ENCODE assay signal across 8 cellular contexts in genomic region chr13:41131665-41132511, GRCh38. TPM values are rescaled to one million over a fixed set of nuclear protein-coding genes. Genes with fewer than 3 reads are reported as not detected.
A peak's percentile ranks its signal among the peaks of the same experiment; 100 is the strongest.
DNase-seq lines count a peak whose midpoint lies in the region; ATAC-seq and TF ChIP-seq lines count a peak whose summit lies in the region.
"Not testable (repeated sequence)": the region's sequence is repeated elsewhere in the genome, so short reads cannot be mapped to it uniquely, and the experiment has no call there.

No MANE protein-coding gene starts in this region.

- H3K14ac ChIP-seq in H9 (ENCODE audit: insufficient read depth, low read length): peak overlapping the region; percentile 89

- not testable (repeated sequence) for H2AFZ ChIP-seq in H9 (ENCODE audit: low read length)

- no CpG with 5 or more reads among the region's 48 CpGs for WGBS in H9 (ENCODE audit: extremely low coverage, insufficient read length, low lambda C conversion rate)

- not testable (repeated sequence) for DNase-seq in H9, T-helper 17 cell, brain microvascular endothelial cell
- DNase-seq in left cardiac atrium: peak; percentile 57

- TF ChIP-seq CTCF in H9 (conservative IDR thresholded peaks at IDR 0.05); brain microvascular endothelial cell (IDR thresholded peaks at IDR 0.05; ENCODE audit: low read depth, low read length, missing control alignments); nephron (IDR thresholded peaks at IDR 0.05; ENCODE audit: unreplicated experiment in 3 of 3): not testable (repeated sequence)

- not testable (repeated sequence) for H3K23ac ChIP-seq in H9 (ENCODE audit: insufficient read length, low read depth, low read length)

- H3K27ac ChIP-seq in H9 (ENCODE audit: insufficient read length, low read depth, low read length): not testable (repeated sequence)
- H3K27ac ChIP-seq in HUES48 (ENCODE audit: low read depth, low read length) (peak overlapping the region; percentile 39), brain microvascular endothelial cell (peak overlapping the region; percentile 69), temporal lobe (ENCODE audit: low read depth, low read length) (peak overlapping the region; percentile 77)

- in situ Hi-C loops in brain microvascular endothelial cell (cut with HindIII; ENCODE audit: low pct_ligation_motif_present, low sequenced_read_pairs): not testable (repeated sequence)

- H4K20me1 ChIP-seq in H9 (ENCODE audit: control insufficient read depth, insufficient read depth, insufficient read length): not testable (repeated sequence)

- H3K23me2 ChIP-seq in H9 (ENCODE audit: insufficient read length, low read depth, low read length, poor library complexity, severe bottlenecking): not testable (repeated sequence)

- H2BK12ac ChIP-seq in H9 (ENCODE audit: insufficient read length, low read depth, low read length): not testable (repeated sequence)

- peak overlapping the region; percentile 37 for H3K18ac ChIP-seq in H9 (ENCODE audit: insufficient read length, low read depth, low read length)

- H3K4me3 Mint-ChIP-seq in H9: peak overlapping the region; percentile 95
- H3K4me3 Mint-ChIP-seq in T-helper 17 cell: peak overlapping the region; percentile 98
- peak overlapping the region; percentile 95 to 100 (median 99) for H3K4me3 Mint-ChIP-seq in nephron

- H3K27me3 ChIP-seq in H9 (ENCODE audit: insufficient read depth, low read length); HUES48 (ENCODE audit: control insufficient read depth, insufficient read depth, low read length); brain microvascular endothelial cell (replicated peaks): not testable (repeated sequence)

- peaks cover 24 to 35% of the 10 kb centered on the region in 2 experiments for H3K4me1 Mint-ChIP-seq in H9
- H3K4me1 Mint-ChIP-seq in T-helper 17 cell: peaks cover 26% of the 10 kb centered on the region
- H3K4me1 Mint-ChIP-seq in nephron: peaks cover 39% of the 10 kb centered on the region

- H2BK20ac ChIP-seq in H9 (ENCODE audit: low read depth, low read length, poor library complexity, severe bottlenecking): not testable (repeated sequence)

- intact Hi-C loops in left cardiac atrium (cut with DNase I): loop anchor here (2.0 to 10.0 kb wide), 2 partner anchors 63 kb away; partner anchors contain the start of gene KBTBD7 (in 2 of the 2)

- not testable (repeated sequence) for H3K79me1 ChIP-seq in H9 (ENCODE audit: insufficient read depth, low read depth, low read length, poor library complexity, severe bottlenecking)

- not testable (repeated sequence) for ATAC-seq in T-helper 17 cell
- ATAC-seq in left cardiac atrium: peak; percentile 36 to 48

- H3K27me3 Mint-ChIP-seq in H9 (ENCODE audit: low read depth); T-helper 17 cell; nephron (ENCODE audit: low read depth): not testable (repeated sequence)

- peak overlapping the region; percentile 72 for H3K4me2 ChIP-seq in H9 (ENCODE audit: insufficient read depth, insufficient read length, low read length)

- H2AK5ac ChIP-seq in H9 (ENCODE audit: insufficient read length, low read length): not testable (repeated sequence)

- not testable (repeated sequence) for H3K36me3 ChIP-seq in ES-I3 (ENCODE audit: insufficient read depth, low read length); brain microvascular endothelial cell (replicated peaks)
- peaks cover 12% of the 10 kb centered on the region; the same call in 1 of the 2 replicates for H3K36me3 ChIP-seq in HUES48 (ENCODE audit: control insufficient read depth, insufficient read depth, low read length)

- not testable (repeated sequence) for H3K79me2 ChIP-seq in H9 (ENCODE audit: insufficient read depth, low read length)

- peak overlapping the region; percentile 77 to 95 (median 93); a peak in 4 of 7 replicates for H3K27ac Mint-ChIP-seq in H9
- peak overlapping the region; percentile 95 for H3K27ac Mint-ChIP-seq in T-helper 17 cell
- H3K27ac Mint-ChIP-seq in nephron: peak overlapping the region; percentile 91 to 98 (median 94)

- H3K56ac ChIP-seq in H9 (ENCODE audit: insufficient read length, low read depth, low read length): not testable (repeated sequence)

- not testable (repeated sequence) for H3K4ac ChIP-seq in H9 (ENCODE audit: low read depth, low read length)

- not testable (repeated sequence) for H3K9me3 ChIP-seq in ES-I3 (ENCODE audit: control insufficient read depth, insufficient read depth, low read length); H9 (ENCODE audit: control insufficient read depth, low read depth, low read length); HUES48 (ENCODE audit: control insufficient read depth, insufficient read depth, low read length); T-helper 17 cell (ENCODE audit: control insufficient read depth, low read length, poor library complexity, severe bottlenecking)

- not testable (repeated sequence) for H2BK5ac ChIP-seq in H9 (ENCODE audit: insufficient read length, low read length)

- H3K4me1 ChIP-seq in ES-I3 (ENCODE audit: insufficient read depth, low read length): peaks cover 11% of the 10 kb centered on the region; the same call in 1 of the 2 replicates
- H3K4me1 ChIP-seq in H9 (ENCODE audit: insufficient read depth, low read length): not testable (repeated sequence)
- peaks cover 11% of the 10 kb centered on the region for H3K4me1 ChIP-seq in HUES48 (ENCODE audit: control insufficient read depth, insufficient read depth, low read length)

- H3K9me3 Mint-ChIP-seq in H9, nephron: not testable (repeated sequence)

- H3K4me3 ChIP-seq in HUES48 (ENCODE audit: low read depth, low read length) (peak overlapping the region; percentile 95), brain microvascular endothelial cell (ENCODE audit: low read depth, low read length) (peak overlapping the region; percentile 74)

- H3K36me3 Mint-ChIP-seq in H9 (ENCODE audit: insufficient read depth in 1 of 3, low read depth in 3 of 3) (peaks cover 10 to 21% (median 17%) of the 10 kb centered on the region in 3 experiments), nephron (ENCODE audit: low read depth) (peaks cover 21% of the 10 kb centered on the region)
- not testable (repeated sequence) for H3K36me3 Mint-ChIP-seq in T-helper 17 cell (ENCODE audit: low read depth)

- H3T11ph ChIP-seq in H9 (ENCODE audit: low read length): not testable (repeated sequence)

- H2BK15ac ChIP-seq in H9 (ENCODE audit: low read depth, low read length): not testable (repeated sequence)

- not testable (repeated sequence) for H4K5ac ChIP-seq in H9 (ENCODE audit: insufficient read length, low read depth, low read length)

- H4K8ac ChIP-seq in H9 (replicated peaks; ENCODE audit: insufficient read length, low read depth, low read length): not testable (repeated sequence)

- H4K91ac ChIP-seq in H9 (ENCODE audit: insufficient read length, low read depth, low read length): not testable (repeated sequence)

- not testable (repeated sequence) for H2BK120ac ChIP-seq in H9 (ENCODE audit: low read depth, low read length, poor library complexity, severe bottlenecking)

- H3K9ac ChIP-seq in ES-I3 (ENCODE audit: low read depth, low read length) (peak overlapping the region; percentile 62), H9 (ENCODE audit: extremely low read depth, insufficient read length, low read length) (peak overlapping the region; percentile 69), HUES48 (ENCODE audit: low read depth, low read length) (peak overlapping the region; percentile 83)

RNA-seq across cellular contexts. Expression of gene KBTBD6, which starts 0.7 kb away (rescaled TPM):
- total RNA-seq in H9 (2021): 11.4 and 11.5 TPM in 2 replicates
- 1 to 10 TPM; 4.7 to 4.9 TPM for total RNA-seq in T-helper 17 cell
- total RNA-seq in left cardiac atrium: 1 to 10 TPM; 7.2 to 9.3 TPM
- 73.0 TPM for total RNA-seq in temporal lobe
